In genomic region chr19:28553005-28553404, GRCh38 we compare ENCODE assay signal across 1 cellular context.
TF ChIP-seq lines count a peak whose summit lies in the region.

No MANE protein-coding gene starts in this region.

TF ChIP-seq in K562, 482 proteins besides CTCF, POLR2A, EP300 and RAD21 (continued from another document and continues in another):
- TF ChIP-seq TEAD4 (IDR thresholded peaks at IDR 0.05; ENCODE audit: low read length) (peak; percentile 45; the same call in 1 of the 2 replicates), TEAD4 (CRISPR knock-in tag; IDR thresholded peaks at IDR 0.05; ENCODE audit: borderline replicate concordance) (no peak), CREB3L1 (IDR thresholded peaks at IDR 0.05; ENCODE audit: borderline replicate concordance, low read depth) (no peak), POU5F1 (IDR thresholded peaks at IDR 0.05; ENCODE audit: borderline replicate concordance, low read depth, low read length, partially characterized antibody) (no peak), FOXJ3 (CRISPR knock-in tag; IDR thresholded peaks at IDR 0.05) (no peak), OTX1 (CRISPR knock-in tag; IDR thresholded peaks at IDR 0.05) (peak; percentile 79; the same call in 1 of the 2 replicates), ZNF184 (CRISPR knock-in tag; IDR thresholded peaks at IDR 0.05) (no peak), HCFC1 (IDR thresholded peaks at IDR 0.05; ENCODE audit: low read depth, low read length) (no peak), MITF (IDR thresholded peaks at IDR 0.05) (no peak), MLX (CRISPR knock-in tag; conservative IDR thresholded peaks at IDR 0.05) (no peak), HMGN3 (IDR thresholded peaks at IDR 0.05; ENCODE audit: borderline replicate concordance, extremely low read depth, insufficient read length, low read depth, low read length) (no peak), JUN (IDR thresholded peaks at IDR 0.05; ENCODE audit: borderline replicate concordance, low read depth, low read length) (peak; percentile 85), JUN (CRISPR knock-in tag; IDR thresholded peaks at IDR 0.05; ENCODE audit: borderline replicate concordance) (peak; percentile 56; the same call in 1 of the 2 replicates), ZNF311 (CRISPR knock-in tag; IDR thresholded peaks at IDR 0.05) (peak; percentile 85), DPF2 (IDR thresholded peaks at IDR 0.05) (0 out of 2 replicates have a peak, but pooled peaks have one; percentile 34), ZNF561 (CRISPR knock-in tag; conservative IDR thresholded peaks at IDR 0.05) (peak; percentile 76; the same call in 1 of the 2 replicates), SNIP1 (IDR thresholded peaks at IDR 0.05; ENCODE audit: low read depth) (no peak), ZNF583 (CRISPR knock-in tag; IDR thresholded peaks at IDR 0.05) (peak; percentile 91), NFATC3 (IDR thresholded peaks at IDR 0.05) (no peak), NFRKB (IDR thresholded peaks at IDR 0.05; ENCODE audit: low read depth) (no peak), USF1 (CRISPR knock-in tag; IDR thresholded peaks at IDR 0.05) (peak; percentile 86), ZNF121 (CRISPR knock-in tag; conservative IDR thresholded peaks at IDR 0.05) (no peak), RAD51 (IDR thresholded peaks at IDR 0.05; ENCODE audit: borderline replicate concordance, low read depth) (peak; percentile 76), ZBED1 (IDR thresholded peaks at IDR 0.05) (no peak), LARP7 (IDR thresholded peaks at IDR 0.05) (no peak), MAZ (CRISPR knock-in tag; conservative IDR thresholded peaks at IDR 0.05 in 1 of 2, IDR thresholded peaks at IDR 0.05 in 1 of 2) (0 out of 4 replicates have a peak, but pooled peaks of 1 of the 2 experiments have one; percentile 32), FOXM1 (IDR thresholded peaks at IDR 0.05; ENCODE audit: low read depth) (0 out of 2 replicates have a peak, but pooled peaks have one; percentile 18), FOXM1 (CRISPR knock-in tag; IDR thresholded peaks at IDR 0.05; ENCODE audit: low read depth) (no peak), HSF4 (CRISPR knock-in tag; IDR thresholded peaks at IDR 0.05; ENCODE audit: borderline replicate concordance) (peak; percentile 12; the same call in 1 of the 2 replicates), TRIM25 (IDR thresholded peaks at IDR 0.05; ENCODE audit: borderline replicate concordance) (no peak), ZNF639 (CRISPR knock-in tag; conservative IDR thresholded peaks at IDR 0.05 in 1 of 2, IDR thresholded peaks at IDR 0.05 in 1 of 2) (peak in 1 of 2 experiments; percentile 62; a peak in 2 of 4 replicates), DMBX1 (CRISPR knock-in tag; IDR thresholded peaks at IDR 0.05; ENCODE audit: borderline replicate concordance) (peak; percentile 97), CCNT2 (IDR thresholded peaks at IDR 0.05; ENCODE audit: borderline replicate concordance, extremely low read depth, insufficient read length, low read depth, low read length) (no peak), THRB (CRISPR knock-in tag; conservative IDR thresholded peaks at IDR 0.05) (peak; percentile 25; the same call in 1 of the 2 replicates), FOS (IDR thresholded peaks at IDR 0.05; ENCODE audit: extremely low read depth, insufficient read length) (peak; percentile 47), SRSF1 (IDR thresholded peaks at IDR 0.05; ENCODE audit: low read depth, low read length) (no peak), ATF4 (CRISPR knock-in tag; IDR thresholded peaks at IDR 0.05) (0 out of 2 replicates have a peak, but pooled peaks have one; percentile 19), MCM3 (IDR thresholded peaks at IDR 0.05) (no peak), MAFK (IDR thresholded peaks at IDR 0.05; ENCODE audit: low read length) (peak; percentile 41; the same call in 1 of the 2 replicates), ZNF398 (CRISPR knock-in tag; IDR thresholded peaks at IDR 0.05) (no peak), ZFPM2 (CRISPR knock-in tag; IDR thresholded peaks at IDR 0.05) (no peak), RFX5 (IDR thresholded peaks at IDR 0.05; ENCODE audit: low read depth, low read length) (no peak), ZNF217 (CRISPR knock-in tag; IDR thresholded peaks at IDR 0.05) (no peak), ZNF79 (CRISPR knock-in tag; IDR thresholded peaks at IDR 0.05; ENCODE audit: low read depth) (peak; percentile 75), NRF1 (conservative IDR thresholded peaks at IDR 0.05 in 1 of 2, IDR thresholded peaks at IDR 0.05 in 1 of 2) (no peak; a peak in 1 of 4 replicates), EHMT2 (IDR thresholded peaks at IDR 0.05) (peak; percentile 60; the same call in 1 of the 2 replicates), E2F3 (CRISPR knock-in tag; IDR thresholded peaks at IDR 0.05) (peak; percentile 59; the same call in 1 of the 2 replicates), TSC22D4 (tag; IDR thresholded peaks at IDR 0.05) (no peak), C11orf30 (IDR thresholded peaks at IDR 0.05; ENCODE audit: low read depth) (peak; percentile 85), MCM2 (IDR thresholded peaks at IDR 0.05; ENCODE audit: low read depth) (no peak), MED1 (CRISPR knock-in tag; IDR thresholded peaks at IDR 0.05; ENCODE audit: borderline replicate concordance) (no peak), ZNF324 (CRISPR knock-in tag; IDR thresholded peaks at IDR 0.05) (peak; percentile 7; the same call in 1 of the 2 replicates), USF2 (CRISPR knock-in tag; IDR thresholded peaks at IDR 0.05) (peak; percentile 79), ZNF830 (CRISPR knock-in tag; IDR thresholded peaks at IDR 0.05) (no peak), SREBF1 (IDR thresholded peaks at IDR 0.05; ENCODE audit: borderline replicate concordance, low read depth, low read length) (no peak), NR1H2 (CRISPR knock-in tag; IDR thresholded peaks at IDR 0.05) (no peak), ZNF282 (CRISPR knock-in tag; IDR thresholded peaks at IDR 0.05) (no peak), ZBTB49 (CRISPR knock-in tag; IDR thresholded peaks at IDR 0.05; ENCODE audit: borderline replicate concordance) (no peak)
